ENCODE assay signal across 10 cellular contexts in genomic region chr10:23395017-23395416, GRCh38. TPM values are rescaled to one million over a fixed set of nuclear protein-coding genes. Genes with fewer than 3 reads are reported as not detected.
"Had no signal": no experiment of that assay in that cellular context is flagged by ENCODE, and none has a peak within 500 bp of the region (broad histone marks: within the 10 kb centered on the region; RNA-seq: fewer than 3 reads in every experiment).

No MANE protein-coding gene starts in this region.

- H3K4me3 ChIP-seq: GM23248, GM23338, HAP-1 had no signal

- H3K4me1 ChIP-seq: HAP-1 had no signal

- ATAC-seq: GM23338, HCT116 had no signal

- H3K4me1 Mint-ChIP-seq: GM23338 had no signal

- DNase-seq: GM23248, GOT3, H7, H9, HCEC 1CT, HFFc6 had no signal

- H3K27ac ChIP-seq: GM23248 had no signal

- H3K9me3 Mint-ChIP-seq: GM23338, H9, HFFc6 had no signal

- H3K4me3 Mint-ChIP-seq: GM23338, H9, HFFc6 had no signal

- H3K27ac Mint-ChIP-seq: GM23338, H9, HFFc6 had no signal

- H3K9me3 ChIP-seq: HAP-1 had no signal

- H3K36me3 ChIP-seq: HAP-1 had no signal

RNA-seq across cellular contexts. Expression of gene C10orf67, which starts 50.4 kb away (rescaled TPM):
- total RNA-seq: GM23338, H4, H7, H9 had no signal
